Comparison of ENCODE assay signal across 1 cellular context in genomic region chr11:65709661-65710060, GRCh38.
A peak's percentile ranks its signal among the peaks of the same experiment; 100 is the strongest.
TF ChIP-seq lines count a peak whose summit lies in the region.

No MANE protein-coding gene starts in this region.

TF ChIP-seq in HepG2, 621 proteins besides CTCF, POLR2A, EP300 and RAD21:
- TF ChIP-seq IRF9 (CRISPR knock-in tag; IDR thresholded peaks at IDR 0.05; ENCODE audit: borderline replicate concordance) (no peak), SRF (IDR thresholded peaks at IDR 0.05; ENCODE audit: low read depth, low read length) (peak; percentile 91), CBX1 (IDR thresholded peaks at IDR 0.05; ENCODE audit: low read depth) (no peak), GLI4 (CRISPR knock-in tag; IDR thresholded peaks at IDR 0.05; ENCODE audit: borderline replicate concordance) (no peak)
